Comparison of ENCODE assay signal across 7 cellular contexts in the genomic region with DNA sequence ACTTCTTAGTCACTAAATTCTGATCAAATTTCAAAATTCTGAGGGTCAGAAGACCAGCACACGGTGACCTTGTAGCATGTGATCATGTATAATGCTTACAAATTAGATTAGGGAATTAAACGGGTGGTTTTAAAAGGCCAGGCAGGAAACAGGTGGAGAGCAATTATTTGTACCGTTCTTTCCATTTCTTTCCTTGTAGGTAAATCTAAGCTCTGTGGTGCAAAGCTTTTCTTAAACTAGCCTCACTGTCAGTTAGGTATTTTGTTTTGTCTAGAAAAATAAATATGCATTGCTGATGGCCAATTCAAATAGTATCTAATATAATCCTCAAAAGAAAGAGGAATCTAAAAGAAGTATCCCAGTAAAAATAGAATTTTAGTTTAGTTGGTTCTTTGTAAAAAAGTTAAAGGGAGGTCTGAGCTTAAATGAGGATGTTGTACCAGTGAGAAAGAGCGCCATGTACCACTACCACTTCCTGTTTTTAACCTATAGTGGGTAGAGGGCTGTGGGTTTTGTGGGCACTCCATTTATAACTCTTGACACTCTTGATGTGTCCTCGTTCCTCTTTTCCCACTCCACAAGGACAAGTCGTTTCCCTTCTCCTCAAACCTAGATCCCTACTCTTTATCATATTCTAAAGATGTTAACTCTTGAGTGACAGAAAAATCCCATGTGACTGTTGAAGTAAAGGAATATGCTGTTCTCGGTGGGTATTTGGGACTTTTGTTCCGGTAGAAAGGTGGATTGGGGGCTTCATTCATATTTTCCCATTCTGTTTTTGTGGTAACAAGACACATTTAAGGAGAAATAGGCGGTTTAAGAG. TPM values are rescaled to one million over a fixed set of nuclear protein-coding genes. Genes with fewer than 3 reads are reported as not detected.
DNase-seq lines count a peak whose midpoint lies in the region; ATAC-seq and TF ChIP-seq lines count a peak whose summit lies in the region.

No MANE protein-coding gene starts in this region.

- H3K4me3 ChIP-seq in NB4 (ENCODE audit: low read depth, low read length), result peak overlapping the region; percentile 42

- no peak for TF ChIP-seq POLR2A in NB4 (IDR thresholded peaks at IDR 0.05; ENCODE audit: extremely low read depth, insufficient read length)

- TF ChIP-seq CTCF in NB4 (IDR thresholded peaks at IDR 0.05; ENCODE audit: low read depth, low read length), result no peak
- TF ChIP-seq CTCF in osteocyte (IDR thresholded peaks at IDR 0.05), result no peak

- no peaks in the 10 kb centered on the region for H3K27me3 Mint-ChIP-seq in activated naive CD4-positive, alpha-beta T cell treated with anti-CD3 and anti-CD28 coated beads, Interleukin-2, amount 10 ng/mL, durations not matched to agents 7 days and 5 days
- H3K27me3 Mint-ChIP-seq in osteocyte (ENCODE audit: unreplicated experiment), result no peaks in the 10 kb centered on the region

- DNase-seq in NB4 (ENCODE audit: low read depth) (peak; percentile 96), cerebellar nuclear complex (lab: John Stamatoyannopoulos, UW) (no peak), osteocyte (ENCODE audit: extremely low spot score, unreplicated experiment) (no peak)
- DNase-seq in activated naive CD4-positive, alpha-beta T cell treated with anti-CD3 and anti-CD28 coated beads, Interleukin-2, amount 10 ng/mL, durations not matched to agents 7 days and 5 days, result peak; percentile 76
- DNase-seq in stimulated activated CD8-positive, alpha-beta memory T cell treated with anti-CD3 and anti-CD28 coated beads, Interleukin-4, amount 100 ng/mL, for 48 hours, result peak; percentile 68

- peaks cover 84% of the 10 kb centered on the region for H3K36me3 Mint-ChIP-seq in activated naive CD4-positive, alpha-beta T cell treated with anti-CD3 and anti-CD28 coated beads, Interleukin-2, amount 10 ng/mL, durations not matched to agents 7 days and 5 days
- H3K36me3 Mint-ChIP-seq in osteocyte (ENCODE audit: unreplicated experiment), result peaks cover 61% of the 10 kb centered on the region

- peak overlapping the region; percentile 57 for H3K4me3 Mint-ChIP-seq in activated naive CD4-positive, alpha-beta T cell treated with anti-CD3 and anti-CD28 coated beads, Interleukin-2, amount 10 ng/mL, durations not matched to agents 7 days and 5 days
- H3K4me3 Mint-ChIP-seq in osteocyte (ENCODE audit: unreplicated experiment), result no peak overlapping the region

- CTCF ChIA-PET in activated naive CD4-positive, alpha-beta T cell treated with anti-CD3 and anti-CD28 coated beads, Interleukin-2, amount 10 ng/mL, durations not matched to agents 7 days and 5 days (lab: Charles Lee), result interaction anchor here (0.7 to 2.7 kb wide), 5 partner anchors 15 to 64 kb away, joined by 3 to 11 read pairs (median 3); partner anchors contain the start of gene SLC38A1

- H3K27ac Mint-ChIP-seq in activated naive CD4-positive, alpha-beta T cell treated with anti-CD3 and anti-CD28 coated beads, Interleukin-2, amount 10 ng/mL, durations not matched to agents 7 days and 5 days, result peak overlapping the region; percentile 96
- H3K27ac Mint-ChIP-seq in osteocyte (ENCODE audit: unreplicated experiment), result no peak overlapping the region

- H3K9me3 Mint-ChIP-seq in activated naive CD4-positive, alpha-beta T cell treated with anti-CD3 and anti-CD28 coated beads, Interleukin-2, amount 10 ng/mL, durations not matched to agents 7 days and 5 days, result no peaks in the 10 kb centered on the region
- H3K9me3 Mint-ChIP-seq in osteocyte (ENCODE audit: unreplicated experiment), result peaks cover 4% of the 10 kb centered on the region

- ATAC-seq in GM18873 (IDR thresholded peaks at IDR 0.05; ENCODE audit: low FRiP score, unreplicated experiment) (peak; percentile 72), HG02642 (IDR thresholded peaks at IDR 0.05; ENCODE audit: poor library complexity, unreplicated experiment) (peak; percentile 70)

- peaks cover 97% of the 10 kb centered on the region for H3K4me1 Mint-ChIP-seq in activated naive CD4-positive, alpha-beta T cell treated with anti-CD3 and anti-CD28 coated beads, Interleukin-2, amount 10 ng/mL, durations not matched to agents 7 days and 5 days
- peaks cover 24% of the 10 kb centered on the region for H3K4me1 Mint-ChIP-seq in osteocyte (ENCODE audit: unreplicated experiment)

RNA-seq across cellular contexts. Expression of gene SLC38A1, which starts 50.9 kb away (rescaled TPM):
- 128 and 132 TPM in 2 replicates for total RNA-seq in osteocyte

Comparison
In these comparisons a context has a peak if more than half of its experiments do, and no peak if none do; other contexts are left out.
1. DNase-seq: peak in NB4 (single experiment), activated naive CD4-positive, alpha-beta T cell treated with anti-CD3 and anti-CD28 coated beads, Interleukin-2, amount 10 ng/mL, durations not matched to agents 7 days and 5 days (single experiment) and stimulated activated CD8-positive, alpha-beta memory T cell treated with anti-CD3 and anti-CD28 coated beads, Interleukin-4, amount 100 ng/mL, for 48 hours (single experiment); none in cerebellar nuclear complex (0 of 2) and osteocyte (single experiment).